9 cellular contexts compared by ENCODE assay signal in genomic region chr20:25058797-25059486, GRCh38. TPM values are rescaled to one million over a fixed set of nuclear protein-coding genes. Genes with fewer than 3 reads are reported as not detected.
A peak's percentile ranks its signal among the peaks of the same experiment; 100 is the strongest.
DNase-seq lines count a peak whose midpoint lies in the region; ATAC-seq lines count a peak whose summit lies in the region.
"Had no signal": no experiment of that assay in that cellular context is flagged by ENCODE, and none has a peak within 500 bp of the region (broad histone marks: within the 10 kb centered on the region; RNA-seq: fewer than 3 reads in every experiment).

No MANE protein-coding gene starts in this region.

- POLR2A ChIA-PET in activated CD4-positive, alpha-beta memory T cell treated with anti-CD3 and anti-CD28 coated beads for 36 hours (lab: Charles Lee): interaction anchor here (1.0 to 2.2 kb wide), 5 partner anchors 23 to 109 kb away, joined by 3 to 15 read pairs (median 3); partner anchors contain the start of genes APMAP and CST7

- intact Hi-C loops in activated CD4-positive, alpha-beta memory T cell treated with anti-CD3 and anti-CD28 coated beads for 36 hours (cut with micrococcal nuclease): loop anchor here (1.0 to 5.0 kb wide), 4 partner anchors 67 to 1702 kb away; partner anchors contain the start of genes APMAP and NANP

- H3K4me1 Mint-ChIP-seq in activated CD8-positive, alpha-beta memory T cell treated with anti-CD3 and anti-CD28 coated beads, Interleukin-2, amount 10 ng/mL, durations not matched to agents 7 days and 5 days: peaks cover 34% of the 10 kb centered on the region
- peaks cover 34% of the 10 kb centered on the region for H3K4me1 Mint-ChIP-seq in activated CD4-positive, alpha-beta memory T cell treated with anti-CD3 and anti-CD28 coated beads for 36 hours (ENCODE audit: low read depth)

- ATAC-seq in activated CD8-positive, alpha-beta memory T cell treated with anti-CD3 and anti-CD28 coated beads, Interleukin-2, amount 10 ng/mL, durations not matched to agents 7 days and 5 days: no peak

- peaks cover 9% of the 10 kb centered on the region for H3K36me3 Mint-ChIP-seq in activated CD8-positive, alpha-beta memory T cell treated with anti-CD3 and anti-CD28 coated beads, Interleukin-2, amount 10 ng/mL, durations not matched to agents 7 days and 5 days
- H3K36me3 Mint-ChIP-seq in activated CD4-positive, alpha-beta memory T cell treated with anti-CD3 and anti-CD28 coated beads for 36 hours: peaks cover 8% of the 10 kb centered on the region

- H3K27ac ChIP-seq in substantia nigra (ENCODE audit: low read depth, low read length, poor library complexity, severe bottlenecking): peak overlapping the region; percentile 92

- H3K27me3 Mint-ChIP-seq in activated CD8-positive, alpha-beta memory T cell treated with anti-CD3 and anti-CD28 coated beads, Interleukin-2, amount 10 ng/mL, durations not matched to agents 7 days and 5 days: peaks cover 3% of the 10 kb centered on the region
- peaks cover 2% of the 10 kb centered on the region for H3K27me3 Mint-ChIP-seq in activated CD4-positive, alpha-beta memory T cell treated with anti-CD3 and anti-CD28 coated beads for 36 hours

- CTCF ChIA-PET in activated CD8-positive, alpha-beta memory T cell treated with anti-CD3 and anti-CD28 coated beads, Interleukin-2, amount 10 ng/mL, durations not matched to agents 7 days and 5 days (lab: Charles Lee): interaction anchor here (0.6 to 11.9 kb wide), 6 partner anchors 9 to 555 kb away, joined by 3 to 128 read pairs (median 3); partner anchors contain the start of gene APMAP
- CTCF ChIA-PET in activated CD4-positive, alpha-beta memory T cell treated with anti-CD3 and anti-CD28 coated beads for 36 hours (lab: Charles Lee): interaction anchor here (0.6 to 3.1 kb wide), 4 partner anchors 12 to 67 kb away, joined by 3 to 20 read pairs (median 4); no protein-coding TSS in a partner anchor

- DNase-seq in activated CD8-positive, alpha-beta memory T cell treated with anti-CD3 and anti-CD28 coated beads, Interleukin-2, amount 10 ng/mL, durations not matched to agents 7 days and 5 days: no peak
- no peak for DNase-seq in activated CD8-positive, alpha-beta memory T cell treated with anti-CD3 and anti-CD28 coated beads, Interleukin-2, amount 50 U/mL, for 48 hours
- DNase-seq in activated CD4-positive, alpha-beta memory T cell treated with anti-CD3 and anti-CD28 coated beads for 36 hours: no peak
- peak; percentile 56 for DNase-seq in iPS-NIHi7 (ENCODE audit: extremely low spot score)
- peak in 1 of 49 donors; percentile 44 for DNase-seq in substantia nigra (lab: John Stamatoyannopoulos, UW)
- no peak for DNase-seq in kidney glomerular epithelial cell (lab: John Stamatoyannopoulos, UW)
- no peak for DNase-seq in germinal center (ENCODE audit: low spot score)
- no peak for DNase-seq in anterior cingulate cortex (lab: John Stamatoyannopoulos, UW)

- H3K4me3 Mint-ChIP-seq in activated CD8-positive, alpha-beta memory T cell treated with anti-CD3 and anti-CD28 coated beads, Interleukin-2, amount 10 ng/mL, durations not matched to agents 7 days and 5 days: peak overlapping the region; percentile 60
- peak overlapping the region; percentile 70 for H3K4me3 Mint-ChIP-seq in activated CD4-positive, alpha-beta memory T cell treated with anti-CD3 and anti-CD28 coated beads for 36 hours

- H3K27ac Mint-ChIP-seq in activated CD8-positive, alpha-beta memory T cell treated with anti-CD3 and anti-CD28 coated beads, Interleukin-2, amount 10 ng/mL, durations not matched to agents 7 days and 5 days: peak overlapping the region; percentile 74
- H3K27ac Mint-ChIP-seq in activated CD4-positive, alpha-beta memory T cell treated with anti-CD3 and anti-CD28 coated beads for 36 hours: peak overlapping the region; percentile 1

- no peaks in the 10 kb centered on the region for H3K9me3 Mint-ChIP-seq in activated CD8-positive, alpha-beta memory T cell treated with anti-CD3 and anti-CD28 coated beads, Interleukin-2, amount 10 ng/mL, durations not matched to agents 7 days and 5 days (ENCODE audit: low read depth)
- no peaks in the 10 kb centered on the region for H3K9me3 Mint-ChIP-seq in activated CD4-positive, alpha-beta memory T cell treated with anti-CD3 and anti-CD28 coated beads for 36 hours

RNA-seq across cellular contexts. Expression of gene ACSS1, which starts 1.0 kb away (rescaled TPM):
- 10 to 100 TPM; 44.4 TPM for total RNA-seq in activated CD8-positive, alpha-beta memory T cell treated with anti-CD3 and anti-CD28 coated beads, Interleukin-2, amount 10 ng/mL, durations not matched to agents 7 days and 5 days
- total RNA-seq in activated CD4-positive, alpha-beta memory T cell treated with anti-CD3 and anti-CD28 coated beads for 36 hours: 10 to 100 TPM; 15.2 to 16.2 TPM

RNA-seq across cellular contexts. Expression of gene VSX1, which starts 23.0 kb away (rescaled TPM):
- total RNA-seq in activated CD8-positive, alpha-beta memory T cell treated with anti-CD3 and anti-CD28 coated beads, Interleukin-2, amount 10 ng/mL, durations not matched to agents 7 days and 5 days: not detected
- total RNA-seq in activated CD4-positive, alpha-beta memory T cell treated with anti-CD3 and anti-CD28 coated beads for 36 hours: not detected
- total RNA-seq: subcutaneous adipose tissue had no signal
